In genomic region chr6:74585779-74586178, GRCh38 we compare ENCODE assay signal across 1 cellular context.
TF ChIP-seq lines count a peak whose summit lies in the region.

No MANE protein-coding gene starts in this region.

TF ChIP-seq in HEK293T, 16 proteins besides CTCF, POLR2A, EP300 and RAD21 (continued from another document):
- TF ChIP-seq ELF4 (IDR thresholded peaks at IDR 0.05) (no peak), CTBP1 (IDR thresholded peaks at IDR 0.05; ENCODE audit: borderline replicate concordance) (no peak), FOXM1 (IDR thresholded peaks at IDR 0.05; ENCODE audit: borderline replicate concordance) (no peak), SP1 (IDR thresholded peaks at IDR 0.05) (no peak)
TF ChIP-seq in HEK293T: peak in this region for 0.
